1 cellular context compared by ENCODE assay signal in the genomic region with DNA sequence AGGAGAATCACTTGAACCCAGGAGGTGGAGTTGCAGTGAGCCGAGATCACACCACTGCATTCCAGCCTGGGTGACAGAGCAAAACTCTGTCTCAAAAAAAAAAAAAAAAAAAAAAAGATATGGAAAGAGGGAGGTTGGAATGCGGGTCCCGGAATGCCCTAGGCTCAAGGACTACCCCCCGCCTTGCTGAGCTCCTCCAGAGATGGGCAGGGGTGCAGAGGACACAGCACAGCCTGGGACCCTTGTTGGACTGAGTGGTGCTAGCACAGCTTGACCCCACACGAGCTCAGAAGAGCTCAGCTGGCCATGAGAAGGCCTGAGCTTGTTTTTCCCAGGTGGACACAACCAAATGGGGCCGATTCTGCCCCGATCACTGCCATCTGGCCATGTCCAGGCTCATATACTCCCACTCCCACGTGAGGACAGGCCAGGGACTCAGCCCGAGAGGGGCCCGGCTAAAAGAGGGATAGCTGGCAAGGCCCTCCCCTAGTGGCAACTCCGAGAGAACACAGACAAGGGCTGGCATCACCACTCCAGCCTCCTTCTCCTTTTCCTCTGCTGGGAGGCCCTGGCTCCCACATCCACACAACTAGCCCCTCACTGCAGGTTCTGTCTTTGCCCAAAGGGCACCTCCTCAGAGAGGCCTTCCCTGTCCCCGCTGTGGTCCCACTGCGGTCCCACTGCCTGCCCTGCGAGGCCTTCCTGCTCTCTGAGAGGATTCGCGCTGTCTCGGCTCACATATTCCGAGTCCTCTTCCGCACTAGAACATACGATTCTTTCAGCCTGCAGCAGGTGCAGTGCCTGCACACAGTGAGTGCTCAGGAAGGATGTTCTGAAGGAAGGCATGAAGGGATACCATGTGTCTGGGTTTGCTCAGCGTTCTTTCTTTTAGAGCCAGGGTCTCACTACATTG.
TF ChIP-seq lines count a peak whose summit lies in the region.

No MANE protein-coding gene starts in this region.

TF ChIP-seq in GM23338, 12 proteins besides CTCF, POLR2A, EP300 and RAD21:
- TF ChIP-seq, protein P1, sequence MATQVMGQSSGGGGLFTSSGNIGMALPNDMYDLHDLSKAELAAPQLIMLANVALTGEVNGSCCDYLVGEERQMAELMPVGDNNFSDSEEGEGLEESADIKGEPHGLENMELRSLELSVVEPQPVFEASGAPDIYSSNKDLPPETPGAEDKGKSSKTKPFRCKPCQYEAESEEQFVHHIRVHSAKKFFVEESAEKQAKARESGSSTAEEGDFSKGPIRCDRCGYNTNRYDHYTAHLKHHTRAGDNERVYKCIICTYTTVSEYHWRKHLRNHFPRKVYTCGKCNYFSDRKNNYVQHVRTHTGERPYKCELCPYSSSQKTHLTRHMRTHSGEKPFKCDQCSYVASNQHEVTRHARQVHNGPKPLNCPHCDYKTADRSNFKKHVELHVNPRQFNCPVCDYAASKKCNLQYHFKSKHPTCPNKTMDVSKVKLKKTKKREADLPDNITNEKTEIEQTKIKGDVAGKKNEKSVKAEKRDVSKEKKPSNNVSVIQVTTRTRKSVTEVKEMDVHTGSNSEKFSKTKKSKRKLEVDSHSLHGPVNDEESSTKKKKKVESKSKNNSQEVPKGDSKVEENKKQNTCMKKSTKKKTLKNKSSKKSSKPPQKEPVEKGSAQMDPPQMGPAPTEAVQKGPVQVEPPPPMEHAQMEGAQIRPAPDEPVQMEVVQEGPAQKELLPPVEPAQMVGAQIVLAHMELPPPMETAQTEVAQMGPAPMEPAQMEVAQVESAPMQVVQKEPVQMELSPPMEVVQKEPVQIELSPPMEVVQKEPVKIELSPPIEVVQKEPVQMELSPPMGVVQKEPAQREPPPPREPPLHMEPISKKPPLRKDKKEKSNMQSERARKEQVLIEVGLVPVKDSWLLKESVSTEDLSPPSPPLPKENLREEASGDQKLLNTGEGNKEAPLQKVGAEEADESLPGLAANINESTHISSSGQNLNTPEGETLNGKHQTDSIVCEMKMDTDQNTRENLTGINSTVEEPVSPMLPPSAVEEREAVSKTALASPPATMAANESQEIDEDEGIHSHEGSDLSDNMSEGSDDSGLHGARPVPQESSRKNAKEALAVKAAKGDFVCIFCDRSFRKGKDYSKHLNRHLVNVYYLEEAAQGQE (IDR thresholded peaks at IDR 0.05; ENCODE audit: unreplicated experiment) = no peak
- TF ChIP-seq ETS1 (IDR thresholded peaks at IDR 0.05) = no peak
- TF ChIP-seq CREB1 (CRISPR knock-in tag; IDR thresholded peaks at IDR 0.05; ENCODE audit: low read depth) = no peak
- no peak for TF ChIP-seq EZH2phosphoT487 (IDR thresholded peaks at IDR 0.05; ENCODE audit: unreplicated experiment)
